Comparison of ENCODE assay signal across 23 cellular contexts in genomic region chr5:80707645-80708044, GRCh38. TPM values are rescaled to one million over a fixed set of nuclear protein-coding genes. Genes with fewer than 3 reads are reported as not detected.
DNase-seq lines count a peak whose midpoint lies in the region; ATAC-seq and TF ChIP-seq lines count a peak whose summit lies in the region.
"Had no signal": no experiment of that assay in that cellular context is flagged by ENCODE, and none has a peak within 500 bp of the region (broad histone marks: within the 10 kb centered on the region; RNA-seq: fewer than 3 reads in every experiment).

No MANE protein-coding gene starts in this region.

- peaks cover 0 to 16% (median 0%) of the 10 kb centered on the region in 9 donors for H3K4me1 ChIP-seq in heart right ventricle
- H3K4me1 ChIP-seq: adrenal gland, esophagus muscularis mucosa had no signal

- DNase-seq in heart right ventricle: no peak
- DNase-seq in cardiac septum (ENCODE audit: low spot score): no peak
- peak; percentile 13 for DNase-seq in choroid plexus epithelial cell (ENCODE audit: low read depth)
- DNase-seq in kidney tubule cell (ENCODE audit: low spot score): peak; percentile 73
- no peak for DNase-seq in NCI-H226
- DNase-seq in iPS-NIHi7 (ENCODE audit: extremely low spot score): no peak
- no peak for DNase-seq in NCI-H1694 treated with DMSO at 0.1 percent for 48 hours (lab: John Stamatoyannopoulos, UW)
- DNase-seq: adrenal gland; CD4-positive, alpha-beta T cell; DMS53; effector CD8-positive, alpha-beta T cell; KG1; naive thymus-derived CD4-positive, alpha-beta T cell; NCI-H187 treated with DMSO at 0.1 percent for 48 hours; NCI-H446; NK-92 treated with Interleukin-12 subunit alpha and Interleukin-12 subunit beta, amount 100 ng/mL, for 24 hours; stimulated activated CD4-positive, alpha-beta T cell treated with anti-CD3 and anti-CD28 coated beads, Interleukin-4, amount 100 ng/mL, for 24 hours; SW 1271 had no signal

- H3K36me3 ChIP-seq in heart right ventricle: peaks cover 0 to 47% (median 0%) of the 10 kb centered on the region in 9 donors
- H3K36me3 ChIP-seq: adrenal gland had no signal

- intact Hi-C loops in heart right ventricle (cut with DNase I): no loop called here
- intact Hi-C loops in cardiac septum (cut with DNase I): loop anchor here (10.0 kb wide), 1 partner anchor 487 kb away; no protein-coding TSS in a partner anchor

- H3K9me3 ChIP-seq in heart right ventricle: no peaks in the 10 kb centered on the region
- H3K9me3 ChIP-seq: adrenal gland, esophagus muscularis mucosa had no signal

- H3K4me3 ChIP-seq in heart right ventricle: no peak overlapping the region
- H3K4me3 ChIP-seq in choroid plexus epithelial cell (ENCODE audit: low read depth, low read length): no peak overlapping the region
- H3K4me3 ChIP-seq: adrenal gland, esophagus muscularis mucosa, hepatocyte, skin epidermis had no signal

- peak overlapping the region in 5 of 10 donors; percentile 1 to 58 (median 34) for H3K27ac ChIP-seq in heart right ventricle
- H3K27ac ChIP-seq: adrenal gland, esophagus muscularis mucosa, hepatocyte had no signal

- 87 to 91% methylated on average over 1 of the region's 1 CpG for WGBS in heart right ventricle, 2 donors

- no peak for TF ChIP-seq CTCF in heart right ventricle (IDR thresholded peaks at IDR 0.05)
- no peak for TF ChIP-seq CTCF in choroid plexus epithelial cell (conservative IDR thresholded peaks at IDR 0.05; ENCODE audit: low read depth, low read length)

- H3K27me3 ChIP-seq in heart right ventricle: no peaks in the 10 kb centered on the region
- H3K27me3 ChIP-seq: adrenal gland, esophagus muscularis mucosa, hepatocyte had no signal

- ATAC-seq in heart right ventricle (peak in 7 of 8 donors; percentile 46 to 90 (median 75)), HG03521 (IDR thresholded peaks at IDR 0.05; ENCODE audit: unreplicated experiment) (no peak)
- ATAC-seq: activated T-helper 17 cell treated with anti-CD3 and anti-CD28 coated beads, Interleukin-2, amount 50 U/mL, for 72 hours; naive thymus-derived CD4-positive, alpha-beta T cell had no signal

RNA-seq across cellular contexts. Expression of gene DHFR, which starts 52.9 kb away (rescaled TPM):
- total RNA-seq in heart right ventricle: 10 to 100 TPM in 5 of 10 donors, 1 to 10 TPM in 5; 4.3 to 19.6 (median 10.1) TPM
- 1 to 10 TPM; 4.1 to 9.9 TPM for polyA plus RNA-seq in heart right ventricle
- 9.2 TPM for total RNA-seq in cardiac septum

RNA-seq across cellular contexts. Expression of gene MSH3, which starts 53.2 kb away (rescaled TPM):
- total RNA-seq in heart right ventricle: 10 to 100 TPM in 8 of 10 donors, 1 to 10 TPM in 2; 8.0 to 15.1 (median 12.0) TPM
- 1 to 10 TPM; 2.6 TPM for polyA plus RNA-seq in heart right ventricle
- 9.4 TPM for total RNA-seq in cardiac septum

Comparison
In these comparisons a context has a peak if more than half of its experiments do, and no peak if none do; other contexts are left out.
1. DNase-seq: peak in choroid plexus epithelial cell (single experiment) and kidney tubule cell (single experiment); none in heart right ventricle (0 of 2), cardiac septum (single experiment), NCI-H226 (single experiment), iPS-NIHi7 (single experiment) and NCI-H1694 treated with DMSO at 0.1 percent for 48 hours (single experiment).